1 cellular context compared by ENCODE assay signal in genomic region chr1:41679994-41680393, GRCh38.
TF ChIP-seq lines count a peak whose summit lies in the region.

No MANE protein-coding gene starts in this region.

TF ChIP-seq in GM12878, 131 proteins besides CTCF, POLR2A, EP300 and RAD21 (continued from another document):
- TF ChIP-seq CUX1 (IDR thresholded peaks at IDR 0.05; ENCODE audit: insufficient replicate concordance, low read depth, low read length) (no peak), IRF4 (IDR thresholded peaks at IDR 0.05; ENCODE audit: low read depth, low read length) (no peak), HDAC2 (IDR thresholded peaks at IDR 0.05) (no peak), RBBP5 (conservative IDR thresholded peaks at IDR 0.05) (no peak), SREBF2 (IDR thresholded peaks at IDR 0.05; ENCODE audit: low read length) (no peak), STAT1 (conservative IDR thresholded peaks at IDR 0.05) (no peak), CHD4 (IDR thresholded peaks at IDR 0.05) (no peak), POLR2AphosphoS5 (IDR thresholded peaks at IDR 0.05; ENCODE audit: low read length) (no peak), MYC (IDR thresholded peaks at IDR 0.05; ENCODE audit: insufficient read depth, insufficient read length, insufficient replicate concordance, low read length, severe bottlenecking) (no peak), E4F1 (IDR thresholded peaks at IDR 0.05; ENCODE audit: borderline replicate concordance, partially characterized antibody) (no peak), HSF1 (IDR thresholded peaks at IDR 0.05; ENCODE audit: low read depth, low read length) (no peak), ZBTB4 (CRISPR knock-in tag; IDR thresholded peaks at IDR 0.05) (no peak), NBN (IDR thresholded peaks at IDR 0.05) (no peak)
